In the genomic region with DNA sequence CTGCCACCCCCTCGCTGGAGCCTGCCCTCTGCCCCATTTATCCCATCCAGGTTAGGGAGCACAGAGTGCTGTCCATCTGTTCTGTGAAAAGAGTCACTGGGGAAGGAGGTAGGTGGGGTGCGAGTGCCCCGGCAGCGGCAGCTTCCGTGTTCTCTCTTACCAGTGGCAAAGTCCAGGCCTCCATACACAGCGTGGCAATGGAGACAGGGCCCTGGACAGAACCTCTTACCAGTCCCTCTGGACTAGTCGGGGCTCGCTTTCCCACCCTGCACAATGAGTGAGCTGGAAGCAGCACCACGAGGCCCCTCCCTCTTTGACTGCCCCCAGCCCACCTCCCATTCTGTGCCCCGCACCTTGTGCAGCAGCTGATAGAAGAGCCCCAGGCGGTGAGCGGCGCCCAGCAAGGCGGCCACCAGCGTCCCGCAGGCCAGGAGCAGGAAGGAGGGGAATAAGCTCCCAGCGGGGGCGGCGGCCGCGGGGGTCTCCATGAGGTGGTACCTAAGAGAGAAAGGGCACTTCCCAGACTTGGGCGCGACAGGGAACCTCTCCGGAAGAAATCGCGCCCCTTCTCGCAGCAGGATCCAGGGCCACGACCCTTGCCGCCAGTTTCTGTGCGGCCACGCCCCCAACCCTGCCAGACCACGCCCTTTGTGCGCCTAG, we compare ENCODE assay signal across 1 cellular context.
TF ChIP-seq lines count a peak whose summit lies in the region.

No MANE protein-coding gene starts in this region.

TF ChIP-seq in endothelial cell of umbilical vein, 7 proteins besides CTCF, POLR2A, EP300 and RAD21 (continued from another document):
- TF ChIP-seq, protein P1, sequence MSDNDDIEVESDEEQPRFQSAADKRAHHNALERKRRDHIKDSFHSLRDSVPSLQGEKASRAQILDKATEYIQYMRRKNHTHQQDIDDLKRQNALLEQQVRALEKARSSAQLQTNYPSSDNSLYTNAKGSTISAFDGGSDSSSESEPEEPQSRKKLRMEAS (IDR thresholded peaks at IDR 0.05; ENCODE audit: insufficient read depth, insufficient read length), result no peak
- TF ChIP-seq MYC (IDR thresholded peaks at IDR 0.05; ENCODE audit: low read depth, low read length) (no peak), GATA2 (IDR thresholded peaks at IDR 0.05; ENCODE audit: insufficient read depth, insufficient read length, low read depth, low read length) (no peak)
